Comparison of ENCODE assay signal across 8 cellular contexts in genomic region chr19:14090509-14091085, GRCh38. TPM values are rescaled to one million over a fixed set of nuclear protein-coding genes. Genes with fewer than 3 reads are reported as not detected.
DNase-seq lines count a peak whose midpoint lies in the region; ATAC-seq and TF ChIP-seq lines count a peak whose summit lies in the region.

TSS of gene SAMD1 (minus strand) at chr19:14090751.

- ATAC-seq in HG02885 (IDR thresholded peaks at IDR 0.05; ENCODE audit: poor library complexity, unreplicated experiment): peak; percentile 48
- ATAC-seq in GM18517 (IDR thresholded peaks at IDR 0.05; ENCODE audit: unreplicated experiment): no peak

- no peaks in the 10 kb centered on the region for H3K27me3 ChIP-seq in kidney epithelial cell (ENCODE audit: control insufficient read depth, insufficient read depth, low read length)

- TF ChIP-seq CTCF in GM13977 (IDR thresholded peaks at IDR 0.05; ENCODE audit: extremely low read depth, insufficient read depth, missing control alignments): no peak
- TF ChIP-seq CTCF in kidney epithelial cell (IDR thresholded peaks at IDR 0.05; ENCODE audit: insufficient read depth, low read length, poor library complexity, severe bottlenecking): no peak

- no peaks in the 10 kb centered on the region for H3K36me3 ChIP-seq in kidney epithelial cell (ENCODE audit: control insufficient read depth, insufficient read depth, low read length)

- in situ Hi-C loops in GM13977 (cut with MboI; ENCODE audit: low pct_unique_long_range_greater_than_20kb, low sequenced_read_pairs, unreplicated experiment): no loop called here

- peak within 1 kb of the TSS; percentile 67 for H3K4me3 ChIP-seq in kidney epithelial cell (ENCODE audit: low read depth, low read length)

- DNase-seq in GM13977 (ENCODE audit: low spot score) (peak; percentile 94), NCI-H2196 (lab: John Stamatoyannopoulos, UW; ENCODE audit: unreplicated experiment) (peak; percentile 92), cerebellar cortex (ENCODE audit: low spot score) (peak; percentile 72), kidney epithelial cell (ENCODE audit: low read depth) (no peak)
- peak; percentile 66 for DNase-seq in activated CD4-positive, CD25-positive, alpha-beta regulatory T cell treated with anti-CD3 and anti-CD28 coated beads, Interleukin-2, amount 50 U/mL, for 16 hours (ENCODE audit: low read depth, low spot score)
- DNase-seq in stimulated activated CD4-positive, alpha-beta T cell treated with anti-CD3 and anti-CD28 coated beads, Interleukin-12 subunit alpha, Interleukin-12 subunit beta, amount 100 ng/mL, for 4 hours: peak; percentile 90

RNA-seq across cellular contexts. Expression of gene SAMD1, which starts in this region (rescaled TPM):
- 21.8 and 42.0 TPM in 2 replicates for total RNA-seq in kidney epithelial cell
